ENCODE assay signal across 8 cellular contexts in genomic region chr7:603152-603941, GRCh38.
DNase-seq lines count a peak whose midpoint lies in the region; ATAC-seq, FAIRE-seq and TF ChIP-seq lines count a peak whose summit lies in the region.

No MANE protein-coding gene starts in this region.

- H3K79me2 ChIP-seq in K562 (ENCODE audit: control insufficient read depth, insufficient read depth, low read length): peaks cover 31% of the 10 kb centered on the region; the same call in 2 of the 3 replicates

- no peak for FAIRE-seq in K562 (lab: Jason Lieb, UNC)

- no peak for TF ChIP-seq RAD21 in K562 (CRISPR knock-in tag; conservative IDR thresholded peaks at IDR 0.05 in 1 of 2, IDR thresholded peaks at IDR 0.05 in 1 of 2)

- CTCF ChIA-PET in K562 (lab: Yijun Ruan, JAX; ENCODE audit: low intra/inter-chr PET ratio): no interaction called here
- CTCF ChIA-PET in Calu3 (lab: Charles Lee): interaction anchor here (0.5 to 0.6 kb wide), 2 partner anchors 36 to 213 kb away, joined by 3 to 4 read pairs; no protein-coding TSS in a partner anchor

- BruUV-seq in K562 (replicated peaks; lab: Mats Ljungman, UMichigan): no TSS peak
- no TSS peak for BruUV-seq in Calu3 (replicated peaks; lab: Mats Ljungman, UMichigan)

- no peaks in the 10 kb centered on the region for H3K9me3 ChIP-seq in BLaER1
- no peaks in the 10 kb centered on the region for H3K9me3 ChIP-seq in K562 (replicated peaks; ENCODE audit: control insufficient read depth, insufficient read depth, low read depth, low read length)

- H3K36me3 Mint-ChIP-seq in Calu3 (ENCODE audit: insufficient read depth, unreplicated experiment) (peaks cover 12% of the 10 kb centered on the region), endothelial cell (ENCODE audit: low read depth, unreplicated experiment) (peaks cover 5% of the 10 kb centered on the region)

- H4K20me1 ChIP-seq in BLaER1 (no peaks in the 10 kb centered on the region), K562 (replicated peaks; ENCODE audit: control insufficient read depth, insufficient read depth, low read length) (no peaks in the 10 kb centered on the region)

- no peak overlapping the region for H3K27ac Mint-ChIP-seq in Calu3 (ENCODE audit: unreplicated experiment)
- no peak overlapping the region for H3K27ac Mint-ChIP-seq in endothelial cell (ENCODE audit: unreplicated experiment)

- H3K27me3 Mint-ChIP-seq in Calu3 (ENCODE audit: unreplicated experiment) (peaks cover 28% of the 10 kb centered on the region), endothelial cell (ENCODE audit: unreplicated experiment) (peaks cover 2% of the 10 kb centered on the region)

- no peaks in the 10 kb centered on the region for H3K9me3 Mint-ChIP-seq in Calu3 (ENCODE audit: low read depth, unreplicated experiment)
- H3K9me3 Mint-ChIP-seq in endothelial cell (ENCODE audit: unreplicated experiment): no peaks in the 10 kb centered on the region

- intact Hi-C loops in K562 (cut with micrococcal nuclease) (loop anchor here (5.0 to 10.0 kb wide), 2 partner anchors 81 to 139 kb away; no protein-coding TSS in a partner anchor), posterior vena cava (cut with DNase I) (no loop called here), Calu3 (cut with micrococcal nuclease; ENCODE audit: unreplicated experiment) (no loop called here)

- H3K4me2 ChIP-seq in BLaER1 (peak overlapping the region; percentile 94), K562 (ENCODE audit: insufficient read depth, low read length) (peak overlapping the region; percentile 93)

- TF ChIP-seq EP300 in K562 (IDR thresholded peaks at IDR 0.05; ENCODE audit: low read length): peak; percentile 26; the same call in 1 of the 2 replicates

- peak overlapping the region; percentile 96 for H3K27ac ChIP-seq in BLaER1
- H3K27ac ChIP-seq in K562 (ENCODE audit: extremely low read depth, low read depth, low read length): peak overlapping the region; percentile 100

- peaks cover 91% of the 10 kb centered on the region for H3K4me1 ChIP-seq in BLaER1
- peaks cover 47 to 65% of the 10 kb centered on the region in 2 experiments for H3K4me1 ChIP-seq in K562 (replicated peaks in 1 of 2; ENCODE audit: control insufficient read depth in 2 of 2, insufficient read depth in 2 of 2, low read length in 2 of 2)

- H3K9me1 ChIP-seq in K562 (ENCODE audit: control insufficient read depth, insufficient read depth, low read length): peaks cover 5% of the 10 kb centered on the region

- POLR2A ChIA-PET in K562 (lab: Yijun Ruan, JAX): interaction anchor here (0.6 to 1.1 kb wide), 2 partner anchors 17 to 148 kb away, joined by 3 to 5 read pairs; no protein-coding TSS in a partner anchor

- H3K4me3 Mint-ChIP-seq in Calu3 (ENCODE audit: low read depth, unreplicated experiment) (no peak overlapping the region), endothelial cell (ENCODE audit: unreplicated experiment) (no peak overlapping the region)

- ATAC-seq in K562 (peak; percentile 59), GM18505 (IDR thresholded peaks at IDR 0.05; ENCODE audit: unreplicated experiment) (no peak)

- 25% methylated on average over 8 of the region's 12 CpGs for WGBS in K562 (ENCODE audit: insufficient coverage, low coverage, missing lambda C conversion rate)

- DNase-seq in NB4 (ENCODE audit: low read depth) (peak; percentile 87), K562 (ENCODE audit: extremely low read depth in 1 of 4, low spot score in 3 of 4) (peak; percentile 51 to 86 (median 60)), posterior vena cava (ENCODE audit: low spot score) (peak; percentile 76), Calu3 (no peak), AG20443 (ENCODE audit: low spot score) (no peak), endothelial cell (ENCODE audit: low spot score) (no peak)

- no peaks in the 10 kb centered on the region for H3K4me1 Mint-ChIP-seq in Calu3 (ENCODE audit: low read depth, unreplicated experiment)
- peaks cover 17% of the 10 kb centered on the region for H3K4me1 Mint-ChIP-seq in endothelial cell (ENCODE audit: unreplicated experiment)

- in situ Hi-C loops in K562 (cut with MboI): no loop called here

- peak overlapping the region; percentile 57 for H3K4me3 ChIP-seq in BLaER1
- no peak overlapping the region for H3K4me3 ChIP-seq in NB4 (ENCODE audit: low read depth, low read length)
- H3K4me3 ChIP-seq in K562: peak overlapping the region; percentile 16; the same call in 1 of the 2 replicates

- TF ChIP-seq CTCF in NB4 (IDR thresholded peaks at IDR 0.05; ENCODE audit: low read depth, low read length): no peak
- no peak for TF ChIP-seq CTCF in K562 (IDR thresholded peaks at IDR 0.05 in 2 of 3, conservative IDR thresholded peaks at IDR 0.05 in 1 of 3; ENCODE audit: insufficient read depth in 2 of 3, low read depth in 1 of 3, low read length in 3 of 3)
- TF ChIP-seq CTCF in Calu3 (IDR thresholded peaks at IDR 0.05; ENCODE audit: unreplicated experiment): no peak
- TF ChIP-seq CTCF in endothelial cell (IDR thresholded peaks at IDR 0.05; ENCODE audit: unreplicated experiment): no peak

- H3K27me3 ChIP-seq in BLaER1 (no peaks in the 10 kb centered on the region), K562 (ENCODE audit: control insufficient read depth in 2 of 2, insufficient read depth in 2 of 2, low read length in 2 of 2) (no peaks in the 10 kb centered on the region)

- H3K9ac ChIP-seq in BLaER1 (peak overlapping the region; percentile 81), K562 (ENCODE audit: insufficient read depth in 1 of 2, low read depth in 2 of 2, low read length in 2 of 2) (peak overlapping the region; percentile 89 to 97)

- H2AFZ ChIP-seq in K562 (ENCODE audit: low read depth, low read length): peak overlapping the region; percentile 88

- no peak for TF ChIP-seq POLR2A in NB4 (IDR thresholded peaks at IDR 0.05; ENCODE audit: extremely low read depth, insufficient read length)
- TF ChIP-seq POLR2A in K562 (conservative IDR thresholded peaks at IDR 0.05): no peak; the same call in 1 of the 2 replicates
- no peak for TF ChIP-seq POLR2A in GM18505 (IDR thresholded peaks at IDR 0.05; ENCODE audit: borderline replicate concordance, extremely low read depth, insufficient read depth, insufficient read length)

- H3K36me3 ChIP-seq in BLaER1 (peaks cover 4% of the 10 kb centered on the region; the same call in 1 of the 2 replicates), K562 (ENCODE audit: control insufficient read depth, insufficient read depth, low read length) (peaks cover 16% of the 10 kb centered on the region)

TF ChIP-seq in K562, 482 proteins besides CTCF, POLR2A, EP300 and RAD21 (continues in another document):
- no peak for TF ChIP-seq NEUROD1 (IDR thresholded peaks at IDR 0.05; ENCODE audit: borderline replicate concordance, low read depth, low read length, partially characterized antibody)
- TF ChIP-seq ZBTB8A (IDR thresholded peaks at IDR 0.05; ENCODE audit: partially characterized antibody): no peak
- TF ChIP-seq SLC30A9 (CRISPR knock-in tag; IDR thresholded peaks at IDR 0.05): no peak
- no peak for TF ChIP-seq MTA3 (IDR thresholded peaks at IDR 0.05; ENCODE audit: borderline replicate concordance)
- peak; percentile 34; the same call in 1 of the 2 replicates for TF ChIP-seq CREM (IDR thresholded peaks at IDR 0.05; ENCODE audit: low read depth)
- peak; percentile 8 for TF ChIP-seq ZFP36 (IDR thresholded peaks at IDR 0.05; ENCODE audit: low read depth, low read length, partially characterized antibody)
- TF ChIP-seq ARNT (IDR thresholded peaks at IDR 0.05): 0 out of 4 replicates have a peak, but pooled peaks of 1 of the 2 experiments have one; percentile 14
- 0 out of 2 replicates have a peak, but pooled peaks have one; percentile 35 for TF ChIP-seq BRD4 (IDR thresholded peaks at IDR 0.05)
- TF ChIP-seq TAF1 (IDR thresholded peaks at IDR 0.05; ENCODE audit: control insufficient read depth, extremely low read depth, insufficient read depth, low read length, severe bottlenecking): peak; percentile 14
- peak; percentile 75 for TF ChIP-seq NFRKB (IDR thresholded peaks at IDR 0.05; ENCODE audit: low read depth)
- no peak for TF ChIP-seq ZNF316 (IDR thresholded peaks at IDR 0.05)
- TF ChIP-seq ZBTB11 (CRISPR knock-in tag; IDR thresholded peaks at IDR 0.05): peak in 1 of 3 experiments; percentile 81; a peak in 2 of 6 replicates
- TF ChIP-seq ZNF639 (CRISPR knock-in tag; conservative IDR thresholded peaks at IDR 0.05 in 1 of 2, IDR thresholded peaks at IDR 0.05 in 1 of 2): peak in 1 of 2 experiments; percentile 21; a peak in 1 of 4 replicates

Comparison
In these comparisons a context has a peak if more than half of its experiments do, and no peak if none do; other contexts are left out.
1. DNase-seq: peak in NB4 (single experiment), K562 (4 of 4) and posterior vena cava (single experiment); none in Calu3 (single experiment), AG20443 (single experiment) and endothelial cell (single experiment).